ENCODE assay signal across 10 cellular contexts in genomic region chr6:82954937-82955577, GRCh38.
DNase-seq lines count a peak whose midpoint lies in the region; ATAC-seq, FAIRE-seq and TF ChIP-seq lines count a peak whose summit lies in the region.
"Had no signal": no experiment of that assay in that cellular context is flagged by ENCODE, and none has a peak within 500 bp of the region (broad histone marks: within the 10 kb centered on the region; RNA-seq: fewer than 3 reads in every experiment).

No MANE protein-coding gene starts in this region.

- H3K9me2 ChIP-seq in OCI-LY7 (ENCODE audit: insufficient read depth, low read length) = no peaks in the 10 kb centered on the region

- H3K9me3 Mint-ChIP-seq in memory B cell = peaks cover 4% of the 10 kb centered on the region
- peaks cover 5% of the 10 kb centered on the region for H3K9me3 Mint-ChIP-seq in activated naive CD8-positive, alpha-beta T cell treated with anti-CD3 and anti-CD28 coated beads for 36 hours
- H3K9me3 Mint-ChIP-seq in nephron progenitor cell = no peaks in the 10 kb centered on the region

- H4K20me1 ChIP-seq in OCI-LY7 (ENCODE audit: insufficient read depth, low read length) = no peaks in the 10 kb centered on the region

- H3K36me3 ChIP-seq in OCI-LY7 (ENCODE audit: insufficient read depth, low read length) = peaks cover 20% of the 10 kb centered on the region

- no peaks in the 10 kb centered on the region for H3K79me2 ChIP-seq in OCI-LY7 (ENCODE audit: insufficient read depth, low read depth, low read length)

- TF ChIP-seq CTCF in OCI-LY7 (conservative IDR thresholded peaks at IDR 0.05; ENCODE audit: low read length) (no peak), nephron progenitor cell (IDR thresholded peaks at IDR 0.05) (no peak)

- no peaks in the 10 kb centered on the region for H3K27me3 Mint-ChIP-seq in memory B cell
- no peaks in the 10 kb centered on the region for H3K27me3 Mint-ChIP-seq in activated naive CD8-positive, alpha-beta T cell treated with anti-CD3 and anti-CD28 coated beads for 36 hours
- no peaks in the 10 kb centered on the region for H3K27me3 Mint-ChIP-seq in nephron progenitor cell (ENCODE audit: low read depth, poor library complexity)

- POLR2A ChIA-PET in OCI-LY7 (lab: Charles Lee) = interaction anchor here (1.7 kb wide), 1 partner anchor 11 kb away, joined by 4 read pairs; no protein-coding TSS in a partner anchor

- H2AFZ ChIP-seq in OCI-LY7 (ENCODE audit: low read length) = 0 out of 2 replicates have a peak overlapping the region, but pooled peaks have one; percentile 8

- ATAC-seq in GM18858 (IDR thresholded peaks at IDR 0.05; ENCODE audit: unreplicated experiment) (peak; percentile 94), HG02870 (IDR thresholded peaks at IDR 0.05; ENCODE audit: unreplicated experiment) (peak; percentile 76), memory B cell (ENCODE audit: low read depth) (no peak)

- H3K4me1 Mint-ChIP-seq in memory B cell (peaks cover 10% of the 10 kb centered on the region), nephron progenitor cell (peaks cover 9% of the 10 kb centered on the region)
- no peaks in the 10 kb centered on the region for H3K4me1 Mint-ChIP-seq in activated naive CD8-positive, alpha-beta T cell treated with anti-CD3 and anti-CD28 coated beads for 36 hours

- H3K27ac Mint-ChIP-seq in memory B cell = peak overlapping the region; percentile 33
- no peak overlapping the region for H3K27ac Mint-ChIP-seq in activated naive CD8-positive, alpha-beta T cell treated with anti-CD3 and anti-CD28 coated beads for 36 hours
- H3K27ac Mint-ChIP-seq in nephron progenitor cell = no peak overlapping the region

- intact Hi-C loops in OCI-LY7 (cut with micrococcal nuclease; ENCODE audit: unreplicated experiment) = no loop called here

- no TSS peak for BruUV-seq in OCI-LY7 (replicated peaks; lab: Mats Ljungman, UMichigan)

- peak overlapping the region; percentile 43 for H3K27ac ChIP-seq in OCI-LY7 (ENCODE audit: low read depth, low read length, poor library complexity, severe bottlenecking)

- H3K9me3 ChIP-seq in OCI-LY7 (ENCODE audit: low read length) = no peaks in the 10 kb centered on the region

- H3K4me3 Mint-ChIP-seq in memory B cell (no peak overlapping the region), nephron progenitor cell (no peak overlapping the region)
- H3K4me3 Mint-ChIP-seq in activated naive CD8-positive, alpha-beta T cell treated with anti-CD3 and anti-CD28 coated beads for 36 hours = no peak overlapping the region

- FAIRE-seq in urothelium cell line (lab: Jason Lieb, UNC) = no peak

- peak; percentile 48 for DNase-seq in OCI-LY7 (ENCODE audit: low spot score)
- DNase-seq in memory B cell (ENCODE audit: low spot score in 2 of 2) = no peak
- DNase-seq in AG08396 (ENCODE audit: low spot score) = no peak
- DNase-seq in urothelium cell line (ENCODE audit: low spot score) = no peak
- no peak for DNase-seq in activated naive CD8-positive, alpha-beta T cell treated with anti-CD3 and anti-CD28 coated beads for 36 hours
- no peak for DNase-seq in nephron progenitor cell
- DNase-seq: effector memory CD4-positive, alpha-beta T cell; OCI-M1 had no signal

- no peak overlapping the region for H3K4me3 ChIP-seq in OCI-LY7 (ENCODE audit: low read depth, low read length, poor library complexity, severe bottlenecking)

- H3K4me1 ChIP-seq in OCI-LY7 (ENCODE audit: insufficient read depth, low read length, poor library complexity, severe bottlenecking) = peaks cover 33% of the 10 kb centered on the region

- H3K36me3 Mint-ChIP-seq in memory B cell (peaks cover 23% of the 10 kb centered on the region), nephron progenitor cell (ENCODE audit: low read depth) (peaks cover 47% of the 10 kb centered on the region)
- peaks cover 35% of the 10 kb centered on the region for H3K36me3 Mint-ChIP-seq in activated naive CD8-positive, alpha-beta T cell treated with anti-CD3 and anti-CD28 coated beads for 36 hours

- CTCF ChIA-PET in OCI-LY7 (lab: Charles Lee; ENCODE audit: unreplicated experiment) = no interaction called here

- H3K4me2 ChIP-seq in OCI-LY7 (ENCODE audit: low read length) = peak overlapping the region; percentile 49
